19 cellular contexts compared by ENCODE assay signal in the genomic region with DNA sequence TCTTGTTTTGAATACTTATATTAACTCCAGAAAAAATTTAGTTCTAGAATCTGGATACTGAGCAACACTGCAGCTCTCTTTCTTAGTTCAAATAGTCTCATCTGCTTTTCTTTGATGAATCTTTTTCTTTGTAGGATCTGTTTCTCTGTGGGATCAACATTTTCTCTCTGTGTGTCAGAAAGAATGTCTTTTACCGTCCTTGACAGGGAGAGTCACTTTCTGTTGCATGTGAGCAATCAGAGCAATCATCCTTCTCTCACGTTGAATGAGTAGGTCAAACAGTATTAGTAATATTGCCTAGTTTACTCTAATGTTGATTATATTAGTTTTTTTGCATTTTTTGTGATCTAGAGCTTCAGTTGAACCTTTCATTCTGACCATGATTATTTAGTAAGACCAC.
A peak's percentile ranks its signal among the peaks of the same experiment; 100 is the strongest.
DNase-seq lines count a peak whose midpoint lies in the region; ATAC-seq and TF ChIP-seq lines count a peak whose summit lies in the region.
"Had no signal": no experiment of that assay in that cellular context is flagged by ENCODE, and none has a peak within 500 bp of the region (broad histone marks: within the 10 kb centered on the region; RNA-seq: fewer than 3 reads in every experiment).

No MANE protein-coding gene starts in this region.

- TF ChIP-seq CTCF in HFFc6 (IDR thresholded peaks at IDR 0.05) (no peak), choroid plexus epithelial cell (conservative IDR thresholded peaks at IDR 0.05; ENCODE audit: low read depth, low read length) (no peak), type B pancreatic cell (conservative IDR thresholded peaks at IDR 0.05) (no peak)

- H3K4me3 Mint-ChIP-seq in HFFc6 (no peak overlapping the region), type B pancreatic cell (no peak overlapping the region)
- H3K4me3 Mint-ChIP-seq: CD4-positive, CD25-positive, alpha-beta regulatory T cell; T-cell had no signal

- ATAC-seq in GM18873 (IDR thresholded peaks at IDR 0.05; ENCODE audit: low FRiP score, unreplicated experiment) = no peak
- ATAC-seq: Panc1, T-cell had no signal

- H3K4me1 Mint-ChIP-seq in HFFc6 (ENCODE audit: low read depth) = peaks cover 15% of the 10 kb centered on the region
- no peaks in the 10 kb centered on the region for H3K4me1 Mint-ChIP-seq in type B pancreatic cell (ENCODE audit: unreplicated experiment)
- H3K4me1 Mint-ChIP-seq: CD4-positive, CD25-positive, alpha-beta regulatory T cell; T-cell had no signal

- H3K36me3 Mint-ChIP-seq in HFFc6 (ENCODE audit: low read depth) = no peaks in the 10 kb centered on the region
- peaks cover 9% of the 10 kb centered on the region for H3K36me3 Mint-ChIP-seq in type B pancreatic cell

- no peak overlapping the region for H3K27ac Mint-ChIP-seq in HFFc6
- no peak overlapping the region for H3K27ac Mint-ChIP-seq in type B pancreatic cell
- H3K27ac Mint-ChIP-seq: CD4-positive, CD25-positive, alpha-beta regulatory T cell; T-cell had no signal

- H3K4me3 ChIP-seq in choroid plexus epithelial cell (ENCODE audit: low read depth, low read length) = no peak overlapping the region
- H3K4me3 ChIP-seq: BLaER1 had no signal

- H3K27me3 Mint-ChIP-seq in HFFc6 (ENCODE audit: insufficient read depth) (no peaks in the 10 kb centered on the region), type B pancreatic cell (no peaks in the 10 kb centered on the region)
- H3K27me3 Mint-ChIP-seq: CD4-positive, CD25-positive, alpha-beta regulatory T cell; T-cell had no signal

- DNase-seq in EL (peak; percentile 25), HFFc6 (peak; percentile 12), choroid plexus epithelial cell (ENCODE audit: low read depth) (peak; percentile 5), type B pancreatic cell (ENCODE audit: extremely low spot score, unreplicated experiment) (no peak), GM19238 (ENCODE audit: insufficient read length, low spot score) (no peak), NCI-H69 (lab: John Stamatoyannopoulos, UW) (no peak)
- DNase-seq: CD4-positive, CD25-positive, alpha-beta regulatory T cell; GDM1; H7; KBM-7; NCI-H1436 treated with DMSO at 0.1 percent for 48 hours; NCI-H187 treated with DMSO at 0.1 percent for 48 hours; NCI-H446 treated with DMSO at 0.1 percent for 48 hours; NCI-H526 treated with DMSO at 0.1 percent for 48 hours; SHP77; T-cell had no signal

- H3K9me3 Mint-ChIP-seq in HFFc6 (no peaks in the 10 kb centered on the region), type B pancreatic cell (no peaks in the 10 kb centered on the region)
- H3K9me3 Mint-ChIP-seq: T-cell had no signal

Comparison
In these comparisons a context has a peak if more than half of its experiments do, and no peak if none do; other contexts are left out.
1. DNase-seq: peak in EL (single experiment), HFFc6 (single experiment) and choroid plexus epithelial cell (single experiment); none in type B pancreatic cell (single experiment), GM19238 (single experiment) and NCI-H69 (single experiment).